In the genomic region with DNA sequence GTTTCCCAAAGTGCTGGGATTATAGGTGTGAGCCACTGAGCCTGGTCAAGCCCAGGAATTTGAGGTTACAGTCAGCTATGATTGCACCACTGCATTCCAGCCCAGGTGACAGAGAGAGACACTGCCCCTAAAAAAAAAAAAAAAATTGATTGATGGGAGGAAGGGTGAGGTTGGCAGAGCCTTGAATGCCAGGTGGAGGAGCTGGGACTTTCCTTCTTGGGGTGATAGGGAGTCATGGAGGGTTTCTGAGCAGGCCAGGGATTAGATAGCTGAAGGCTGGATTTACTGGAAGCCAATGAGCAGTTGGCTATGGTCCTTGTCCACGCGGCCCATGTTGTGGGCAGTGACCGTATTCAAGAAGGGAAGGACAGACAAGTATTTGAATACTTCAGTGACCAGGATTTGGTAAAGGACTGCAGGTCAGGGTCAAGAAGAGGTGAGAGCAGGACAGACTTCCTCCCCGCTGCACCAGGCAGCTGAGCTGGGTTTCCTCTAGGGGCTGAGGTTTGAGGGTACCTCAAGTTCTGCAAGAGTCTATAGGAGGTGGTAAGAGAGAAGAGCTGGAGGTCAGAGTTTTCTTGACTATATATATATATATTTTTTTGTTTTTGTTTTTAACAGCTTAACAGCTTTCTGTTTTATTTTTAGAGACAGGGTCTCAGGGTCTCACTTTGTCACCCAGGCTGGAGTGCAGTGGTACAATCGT, we compare ENCODE assay signal across 1 cellular context.
TF ChIP-seq lines count a peak whose summit lies in the region.

No MANE protein-coding gene starts in this region.

TF ChIP-seq in WTC11, 78 proteins besides CTCF, POLR2A, EP300 and RAD21 (continued from another document):
- TF ChIP-seq, protein P1, sequence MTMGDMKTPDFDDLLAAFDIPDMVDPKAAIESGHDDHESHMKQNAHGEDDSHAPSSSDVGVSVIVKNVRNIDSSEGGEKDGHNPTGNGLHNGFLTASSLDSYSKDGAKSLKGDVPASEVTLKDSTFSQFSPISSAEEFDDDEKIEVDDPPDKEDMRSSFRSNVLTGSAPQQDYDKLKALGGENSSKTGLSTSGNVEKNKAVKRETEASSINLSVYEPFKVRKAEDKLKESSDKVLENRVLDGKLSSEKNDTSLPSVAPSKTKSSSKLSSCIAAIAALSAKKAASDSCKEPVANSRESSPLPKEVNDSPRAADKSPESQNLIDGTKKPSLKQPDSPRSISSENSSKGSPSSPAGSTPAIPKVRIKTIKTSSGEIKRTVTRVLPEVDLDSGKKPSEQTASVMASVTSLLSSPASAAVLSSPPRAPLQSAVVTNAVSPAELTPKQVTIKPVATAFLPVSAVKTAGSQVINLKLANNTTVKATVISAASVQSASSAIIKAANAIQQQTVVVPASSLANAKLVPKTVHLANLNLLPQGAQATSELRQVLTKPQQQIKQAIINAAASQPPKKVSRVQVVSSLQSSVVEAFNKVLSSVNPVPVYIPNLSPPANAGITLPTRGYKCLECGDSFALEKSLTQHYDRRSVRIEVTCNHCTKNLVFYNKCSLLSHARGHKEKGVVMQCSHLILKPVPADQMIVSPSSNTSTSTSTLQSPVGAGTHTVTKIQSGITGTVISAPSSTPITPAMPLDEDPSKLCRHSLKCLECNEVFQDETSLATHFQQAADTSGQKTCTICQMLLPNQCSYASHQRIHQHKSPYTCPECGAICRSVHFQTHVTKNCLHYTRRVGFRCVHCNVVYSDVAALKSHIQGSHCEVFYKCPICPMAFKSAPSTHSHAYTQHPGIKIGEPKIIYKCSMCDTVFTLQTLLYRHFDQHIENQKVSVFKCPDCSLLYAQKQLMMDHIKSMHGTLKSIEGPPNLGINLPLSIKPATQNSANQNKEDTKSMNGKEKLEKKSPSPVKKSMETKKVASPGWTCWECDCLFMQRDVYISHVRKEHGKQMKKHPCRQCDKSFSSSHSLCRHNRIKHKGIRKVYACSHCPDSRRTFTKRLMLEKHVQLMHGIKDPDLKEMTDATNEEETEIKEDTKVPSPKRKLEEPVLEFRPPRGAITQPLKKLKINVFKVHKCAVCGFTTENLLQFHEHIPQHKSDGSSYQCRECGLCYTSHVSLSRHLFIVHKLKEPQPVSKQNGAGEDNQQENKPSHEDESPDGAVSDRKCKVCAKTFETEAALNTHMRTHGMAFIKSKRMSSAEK (CRISPR knock-in tag; IDR thresholded peaks at IDR 0.05; ENCODE audit: borderline replicate concordance), result no peak
- TF ChIP-seq, protein P2, sequence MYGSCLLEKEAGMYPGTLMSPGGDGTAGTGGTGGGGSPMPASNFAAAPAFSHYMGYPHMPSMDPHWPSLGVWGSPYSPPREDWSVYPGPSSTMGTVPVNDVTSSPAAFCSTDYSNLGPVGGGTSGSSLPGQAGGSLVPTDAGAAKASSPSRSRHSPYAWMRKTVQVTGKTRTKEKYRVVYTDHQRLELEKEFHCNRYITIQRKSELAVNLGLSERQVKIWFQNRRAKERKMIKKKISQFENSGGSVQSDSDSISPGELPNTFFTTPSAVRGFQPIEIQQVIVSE (CRISPR knock-in tag; IDR thresholded peaks at IDR 0.05; ENCODE audit: borderline replicate concordance), result no peak
- TF ChIP-seq ZNF423 (CRISPR knock-in tag; IDR thresholded peaks at IDR 0.05) (no peak), ZNF416 (CRISPR knock-in tag; IDR thresholded peaks at IDR 0.05) (no peak), TP53 (CRISPR knock-in tag; IDR thresholded peaks at IDR 0.05) (no peak), RELA (CRISPR knock-in tag; IDR thresholded peaks at IDR 0.05; ENCODE audit: borderline replicate concordance) (no peak), NFYB (CRISPR knock-in tag; conservative IDR thresholded peaks at IDR 0.05; ENCODE audit: low read depth) (no peak), GTF2I (CRISPR knock-in tag; conservative IDR thresholded peaks at IDR 0.05) (no peak)
- TF ChIP-seq, protein P3, sequence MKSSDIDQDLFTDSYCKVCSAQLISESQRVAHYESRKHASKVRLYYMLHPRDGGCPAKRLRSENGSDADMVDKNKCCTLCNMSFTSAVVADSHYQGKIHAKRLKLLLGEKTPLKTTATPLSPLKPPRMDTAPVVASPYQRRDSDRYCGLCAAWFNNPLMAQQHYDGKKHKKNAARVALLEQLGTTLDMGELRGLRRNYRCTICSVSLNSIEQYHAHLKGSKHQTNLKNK (CRISPR knock-in tag; IDR thresholded peaks at IDR 0.05), result no peak
- TF ChIP-seq, protein P4, sequence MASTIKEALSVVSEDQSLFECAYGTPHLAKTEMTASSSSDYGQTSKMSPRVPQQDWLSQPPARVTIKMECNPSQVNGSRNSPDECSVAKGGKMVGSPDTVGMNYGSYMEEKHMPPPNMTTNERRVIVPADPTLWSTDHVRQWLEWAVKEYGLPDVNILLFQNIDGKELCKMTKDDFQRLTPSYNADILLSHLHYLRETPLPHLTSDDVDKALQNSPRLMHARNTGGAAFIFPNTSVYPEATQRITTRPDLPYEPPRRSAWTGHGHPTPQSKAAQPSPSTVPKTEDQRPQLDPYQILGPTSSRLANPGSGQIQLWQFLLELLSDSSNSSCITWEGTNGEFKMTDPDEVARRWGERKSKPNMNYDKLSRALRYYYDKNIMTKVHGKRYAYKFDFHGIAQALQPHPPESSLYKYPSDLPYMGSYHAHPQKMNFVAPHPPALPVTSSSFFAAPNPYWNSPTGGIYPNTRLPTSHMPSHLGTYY (CRISPR knock-in tag; IDR thresholded peaks at IDR 0.05), result no peak
- TF ChIP-seq, protein P5, sequence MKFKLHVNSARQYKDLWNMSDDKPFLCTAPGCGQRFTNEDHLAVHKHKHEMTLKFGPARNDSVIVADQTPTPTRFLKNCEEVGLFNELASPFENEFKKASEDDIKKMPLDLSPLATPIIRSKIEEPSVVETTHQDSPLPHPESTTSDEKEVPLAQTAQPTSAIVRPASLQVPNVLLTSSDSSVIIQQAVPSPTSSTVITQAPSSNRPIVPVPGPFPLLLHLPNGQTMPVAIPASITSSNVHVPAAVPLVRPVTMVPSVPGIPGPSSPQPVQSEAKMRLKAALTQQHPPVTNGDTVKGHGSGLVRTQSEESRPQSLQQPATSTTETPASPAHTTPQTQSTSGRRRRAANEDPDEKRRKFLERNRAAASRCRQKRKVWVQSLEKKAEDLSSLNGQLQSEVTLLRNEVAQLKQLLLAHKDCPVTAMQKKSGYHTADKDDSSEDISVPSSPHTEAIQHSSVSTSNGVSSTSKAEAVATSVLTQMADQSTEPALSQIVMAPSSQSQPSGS (CRISPR knock-in tag; IDR thresholded peaks at IDR 0.05; ENCODE audit: borderline replicate concordance, low read depth), result no peak
- TF ChIP-seq, protein P6, sequence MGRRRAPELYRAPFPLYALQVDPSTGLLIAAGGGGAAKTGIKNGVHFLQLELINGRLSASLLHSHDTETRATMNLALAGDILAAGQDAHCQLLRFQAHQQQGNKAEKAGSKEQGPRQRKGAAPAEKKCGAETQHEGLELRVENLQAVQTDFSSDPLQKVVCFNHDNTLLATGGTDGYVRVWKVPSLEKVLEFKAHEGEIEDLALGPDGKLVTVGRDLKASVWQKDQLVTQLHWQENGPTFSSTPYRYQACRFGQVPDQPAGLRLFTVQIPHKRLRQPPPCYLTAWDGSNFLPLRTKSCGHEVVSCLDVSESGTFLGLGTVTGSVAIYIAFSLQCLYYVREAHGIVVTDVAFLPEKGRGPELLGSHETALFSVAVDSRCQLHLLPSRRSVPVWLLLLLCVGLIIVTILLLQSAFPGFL (CRISPR knock-in tag; IDR thresholded peaks at IDR 0.05; ENCODE audit: borderline replicate concordance), result no peak
- TF ChIP-seq, protein P7, sequence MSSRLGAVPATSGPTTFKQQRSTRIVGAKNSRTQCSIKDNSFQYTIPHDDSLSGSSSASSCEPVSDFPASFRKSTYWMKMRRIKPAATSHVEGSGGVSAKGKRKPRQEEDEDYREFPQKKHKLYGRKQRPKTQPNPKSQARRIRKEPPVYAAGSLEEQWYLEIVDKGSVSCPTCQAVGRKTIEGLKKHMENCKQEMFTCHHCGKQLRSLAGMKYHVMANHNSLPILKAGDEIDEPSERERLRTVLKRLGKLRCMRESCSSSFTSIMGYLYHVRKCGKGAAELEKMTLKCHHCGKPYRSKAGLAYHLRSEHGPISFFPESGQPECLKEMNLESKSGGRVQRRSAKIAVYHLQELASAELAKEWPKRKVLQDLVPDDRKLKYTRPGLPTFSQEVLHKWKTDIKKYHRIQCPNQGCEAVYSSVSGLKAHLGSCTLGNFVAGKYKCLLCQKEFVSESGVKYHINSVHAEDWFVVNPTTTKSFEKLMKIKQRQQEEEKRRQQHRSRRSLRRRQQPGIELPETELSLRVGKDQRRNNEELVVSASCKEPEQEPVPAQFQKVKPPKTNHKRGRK (CRISPR knock-in tag; IDR thresholded peaks at IDR 0.05; ENCODE audit: borderline replicate concordance), result no peak
- TF ChIP-seq, protein P8, sequence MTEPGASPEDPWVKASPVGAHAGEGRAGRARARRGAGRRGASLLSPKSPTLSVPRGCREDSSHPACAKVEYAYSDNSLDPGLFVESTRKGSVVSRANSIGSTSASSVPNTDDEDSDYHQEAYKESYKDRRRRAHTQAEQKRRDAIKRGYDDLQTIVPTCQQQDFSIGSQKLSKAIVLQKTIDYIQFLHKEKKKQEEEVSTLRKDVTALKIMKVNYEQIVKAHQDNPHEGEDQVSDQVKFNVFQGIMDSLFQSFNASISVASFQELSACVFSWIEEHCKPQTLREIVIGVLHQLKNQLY (CRISPR knock-in tag; IDR thresholded peaks at IDR 0.05), result no peak
- TF ChIP-seq, protein P9, sequence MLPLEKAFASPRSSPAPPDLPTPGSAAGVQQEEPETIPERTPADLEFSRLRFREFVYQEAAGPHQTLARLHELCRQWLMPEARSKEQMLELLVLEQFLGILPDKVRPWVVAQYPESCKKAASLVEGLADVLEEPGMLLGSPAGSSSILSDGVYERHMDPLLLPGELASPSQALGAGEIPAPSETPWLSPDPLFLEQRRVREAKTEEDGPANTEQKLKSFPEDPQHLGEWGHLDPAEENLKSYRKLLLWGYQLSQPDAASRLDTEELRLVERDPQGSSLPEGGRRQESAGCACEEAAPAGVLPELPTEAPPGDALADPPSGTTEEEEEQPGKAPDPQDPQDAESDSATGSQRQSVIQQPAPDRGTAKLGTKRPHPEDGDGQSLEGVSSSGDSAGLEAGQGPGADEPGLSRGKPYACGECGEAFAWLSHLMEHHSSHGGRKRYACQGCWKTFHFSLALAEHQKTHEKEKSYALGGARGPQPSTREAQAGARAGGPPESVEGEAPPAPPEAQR (CRISPR knock-in tag; IDR thresholded peaks at IDR 0.05), result no peak
- TF ChIP-seq, protein P10, sequence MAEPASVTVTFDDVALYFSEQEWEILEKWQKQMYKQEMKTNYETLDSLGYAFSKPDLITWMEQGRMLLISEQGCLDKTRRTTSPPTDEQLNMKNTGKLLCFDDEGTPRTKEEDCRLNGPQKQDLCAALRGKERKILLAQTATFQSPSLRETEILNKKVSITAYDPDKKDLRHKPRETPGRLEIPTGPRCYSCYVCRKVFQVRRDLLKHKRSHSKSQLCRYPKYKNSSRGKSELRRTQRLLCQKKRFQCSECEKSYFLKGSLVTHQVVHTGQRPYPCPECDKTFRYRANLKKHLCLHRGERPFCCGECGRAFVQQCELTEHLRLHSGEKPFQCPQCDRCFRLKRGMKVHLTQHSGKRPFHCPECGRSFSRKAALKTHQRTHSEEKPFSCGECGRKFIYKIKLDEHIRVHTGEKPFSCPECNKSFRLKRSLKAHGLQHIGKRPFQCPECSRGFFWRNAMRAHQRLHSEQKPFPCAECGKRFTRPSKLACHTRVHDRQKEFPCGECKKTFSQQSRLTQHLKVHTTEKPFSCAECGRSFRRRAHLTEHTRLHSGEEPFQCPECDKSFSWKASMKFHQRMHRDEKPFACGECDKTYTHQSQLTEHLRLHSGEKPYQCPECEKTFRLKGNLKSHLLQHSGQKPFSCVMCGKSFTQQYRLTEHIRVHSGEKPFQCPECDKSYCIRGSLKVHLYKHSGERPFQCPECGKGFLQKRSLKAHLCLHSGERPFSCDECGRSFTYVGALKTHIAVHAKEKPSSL (CRISPR knock-in tag; conservative IDR thresholded peaks at IDR 0.05), result no peak
- TF ChIP-seq, protein P11, sequence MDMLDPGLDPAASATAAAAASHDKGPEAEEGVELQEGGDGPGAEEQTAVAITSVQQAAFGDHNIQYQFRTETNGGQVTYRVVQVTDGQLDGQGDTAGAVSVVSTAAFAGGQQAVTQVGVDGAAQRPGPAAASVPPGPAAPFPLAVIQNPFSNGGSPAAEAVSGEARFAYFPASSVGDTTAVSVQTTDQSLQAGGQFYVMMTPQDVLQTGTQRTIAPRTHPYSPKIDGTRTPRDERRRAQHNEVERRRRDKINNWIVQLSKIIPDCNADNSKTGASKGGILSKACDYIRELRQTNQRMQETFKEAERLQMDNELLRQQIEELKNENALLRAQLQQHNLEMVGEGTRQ (CRISPR knock-in tag; IDR thresholded peaks at IDR 0.05), result no peak
